ENCODE assay signal across 9 cellular contexts in genomic region chr5:116358911-116359418, GRCh38.
A peak's percentile ranks its signal among the peaks of the same experiment; 100 is the strongest.
DNase-seq lines count a peak whose midpoint lies in the region; ATAC-seq lines count a peak whose summit lies in the region.
"Had no signal": no experiment of that assay in that cellular context is flagged by ENCODE, and none has a peak within 500 bp of the region (broad histone marks: within the 10 kb centered on the region; RNA-seq: fewer than 3 reads in every experiment).

No MANE protein-coding gene starts in this region.

- ATAC-seq in GM18511 (IDR thresholded peaks at IDR 0.05; ENCODE audit: unreplicated experiment) (peak; percentile 98), GM21737 (IDR thresholded peaks at IDR 0.05; ENCODE audit: unreplicated experiment) (peak; percentile 98), HG03571 (IDR thresholded peaks at IDR 0.05; ENCODE audit: unreplicated experiment) (peak; percentile 99)
- ATAC-seq in activated CD8-positive, alpha-beta memory T cell treated with anti-CD3 and anti-CD28 coated beads, Interleukin-2, amount 10 ng/mL, durations not matched to agents 7 days and 5 days = no peak

- no peak overlapping the region for H3K27ac Mint-ChIP-seq in activated CD8-positive, alpha-beta memory T cell treated with anti-CD3 and anti-CD28 coated beads, Interleukin-2, amount 10 ng/mL, durations not matched to agents 7 days and 5 days

- peaks cover 2% of the 10 kb centered on the region for H3K9me3 Mint-ChIP-seq in activated CD8-positive, alpha-beta memory T cell treated with anti-CD3 and anti-CD28 coated beads, Interleukin-2, amount 10 ng/mL, durations not matched to agents 7 days and 5 days (ENCODE audit: low read depth)

- H3K36me3 Mint-ChIP-seq in activated CD8-positive, alpha-beta memory T cell treated with anti-CD3 and anti-CD28 coated beads, Interleukin-2, amount 10 ng/mL, durations not matched to agents 7 days and 5 days = peaks cover under 1% of the 10 kb centered on the region

- peak; percentile 39 for DNase-seq in inferior parietal cortex (ENCODE audit: extremely low spot score)
- no peak for DNase-seq in mucosa of gallbladder (ENCODE audit: low spot score)
- DNase-seq in activated CD4-positive, alpha-beta T cell treated with anti-CD3 and anti-CD28 coated beads, Interleukin-2, amount 50 U/mL, for 48 hours = no peak
- DNase-seq in hepatic stellate cell (ENCODE audit: low spot score) = no peak
- DNase-seq in activated CD8-positive, alpha-beta memory T cell treated with anti-CD3 and anti-CD28 coated beads, Interleukin-2, amount 10 ng/mL, durations not matched to agents 7 days and 5 days = no peak
- DNase-seq: NCI-H2227 treated with DMSO at 0.1 percent for 48 hours had no signal

- CTCF ChIA-PET in activated CD8-positive, alpha-beta memory T cell treated with anti-CD3 and anti-CD28 coated beads, Interleukin-2, amount 10 ng/mL, durations not matched to agents 7 days and 5 days (lab: Charles Lee) = no interaction called here

- no peak overlapping the region for H3K4me3 Mint-ChIP-seq in activated CD8-positive, alpha-beta memory T cell treated with anti-CD3 and anti-CD28 coated beads, Interleukin-2, amount 10 ng/mL, durations not matched to agents 7 days and 5 days

- H3K27me3 Mint-ChIP-seq in activated CD8-positive, alpha-beta memory T cell treated with anti-CD3 and anti-CD28 coated beads, Interleukin-2, amount 10 ng/mL, durations not matched to agents 7 days and 5 days = no peaks in the 10 kb centered on the region

- no peaks in the 10 kb centered on the region for H3K4me1 Mint-ChIP-seq in activated CD8-positive, alpha-beta memory T cell treated with anti-CD3 and anti-CD28 coated beads, Interleukin-2, amount 10 ng/mL, durations not matched to agents 7 days and 5 days
